1 cellular context compared by ENCODE assay signal in the genomic region with DNA sequence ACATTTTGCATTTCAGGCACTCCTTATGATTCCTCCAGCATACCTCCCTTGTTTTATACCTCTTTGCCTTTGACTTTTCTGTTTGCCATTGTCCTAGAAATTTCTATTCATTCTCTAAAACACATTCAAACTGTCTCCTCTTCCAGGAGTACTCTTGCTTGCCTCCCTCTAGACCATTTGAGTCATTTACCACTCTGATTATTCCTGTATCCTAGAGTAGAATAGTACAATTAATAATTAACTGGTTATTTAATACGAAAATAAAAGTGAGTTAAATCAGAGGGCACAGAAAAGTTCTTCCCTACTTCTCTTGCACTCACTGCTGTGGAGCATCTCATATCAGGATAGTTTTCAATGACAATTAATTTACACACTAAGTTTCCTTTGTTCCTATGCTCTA.
TF ChIP-seq lines count a peak whose summit lies in the region.

No MANE protein-coding gene starts in this region.

TF ChIP-seq in GM23338, 12 proteins besides CTCF, POLR2A, EP300 and RAD21 (continued from another document):
- TF ChIP-seq, protein P1, sequence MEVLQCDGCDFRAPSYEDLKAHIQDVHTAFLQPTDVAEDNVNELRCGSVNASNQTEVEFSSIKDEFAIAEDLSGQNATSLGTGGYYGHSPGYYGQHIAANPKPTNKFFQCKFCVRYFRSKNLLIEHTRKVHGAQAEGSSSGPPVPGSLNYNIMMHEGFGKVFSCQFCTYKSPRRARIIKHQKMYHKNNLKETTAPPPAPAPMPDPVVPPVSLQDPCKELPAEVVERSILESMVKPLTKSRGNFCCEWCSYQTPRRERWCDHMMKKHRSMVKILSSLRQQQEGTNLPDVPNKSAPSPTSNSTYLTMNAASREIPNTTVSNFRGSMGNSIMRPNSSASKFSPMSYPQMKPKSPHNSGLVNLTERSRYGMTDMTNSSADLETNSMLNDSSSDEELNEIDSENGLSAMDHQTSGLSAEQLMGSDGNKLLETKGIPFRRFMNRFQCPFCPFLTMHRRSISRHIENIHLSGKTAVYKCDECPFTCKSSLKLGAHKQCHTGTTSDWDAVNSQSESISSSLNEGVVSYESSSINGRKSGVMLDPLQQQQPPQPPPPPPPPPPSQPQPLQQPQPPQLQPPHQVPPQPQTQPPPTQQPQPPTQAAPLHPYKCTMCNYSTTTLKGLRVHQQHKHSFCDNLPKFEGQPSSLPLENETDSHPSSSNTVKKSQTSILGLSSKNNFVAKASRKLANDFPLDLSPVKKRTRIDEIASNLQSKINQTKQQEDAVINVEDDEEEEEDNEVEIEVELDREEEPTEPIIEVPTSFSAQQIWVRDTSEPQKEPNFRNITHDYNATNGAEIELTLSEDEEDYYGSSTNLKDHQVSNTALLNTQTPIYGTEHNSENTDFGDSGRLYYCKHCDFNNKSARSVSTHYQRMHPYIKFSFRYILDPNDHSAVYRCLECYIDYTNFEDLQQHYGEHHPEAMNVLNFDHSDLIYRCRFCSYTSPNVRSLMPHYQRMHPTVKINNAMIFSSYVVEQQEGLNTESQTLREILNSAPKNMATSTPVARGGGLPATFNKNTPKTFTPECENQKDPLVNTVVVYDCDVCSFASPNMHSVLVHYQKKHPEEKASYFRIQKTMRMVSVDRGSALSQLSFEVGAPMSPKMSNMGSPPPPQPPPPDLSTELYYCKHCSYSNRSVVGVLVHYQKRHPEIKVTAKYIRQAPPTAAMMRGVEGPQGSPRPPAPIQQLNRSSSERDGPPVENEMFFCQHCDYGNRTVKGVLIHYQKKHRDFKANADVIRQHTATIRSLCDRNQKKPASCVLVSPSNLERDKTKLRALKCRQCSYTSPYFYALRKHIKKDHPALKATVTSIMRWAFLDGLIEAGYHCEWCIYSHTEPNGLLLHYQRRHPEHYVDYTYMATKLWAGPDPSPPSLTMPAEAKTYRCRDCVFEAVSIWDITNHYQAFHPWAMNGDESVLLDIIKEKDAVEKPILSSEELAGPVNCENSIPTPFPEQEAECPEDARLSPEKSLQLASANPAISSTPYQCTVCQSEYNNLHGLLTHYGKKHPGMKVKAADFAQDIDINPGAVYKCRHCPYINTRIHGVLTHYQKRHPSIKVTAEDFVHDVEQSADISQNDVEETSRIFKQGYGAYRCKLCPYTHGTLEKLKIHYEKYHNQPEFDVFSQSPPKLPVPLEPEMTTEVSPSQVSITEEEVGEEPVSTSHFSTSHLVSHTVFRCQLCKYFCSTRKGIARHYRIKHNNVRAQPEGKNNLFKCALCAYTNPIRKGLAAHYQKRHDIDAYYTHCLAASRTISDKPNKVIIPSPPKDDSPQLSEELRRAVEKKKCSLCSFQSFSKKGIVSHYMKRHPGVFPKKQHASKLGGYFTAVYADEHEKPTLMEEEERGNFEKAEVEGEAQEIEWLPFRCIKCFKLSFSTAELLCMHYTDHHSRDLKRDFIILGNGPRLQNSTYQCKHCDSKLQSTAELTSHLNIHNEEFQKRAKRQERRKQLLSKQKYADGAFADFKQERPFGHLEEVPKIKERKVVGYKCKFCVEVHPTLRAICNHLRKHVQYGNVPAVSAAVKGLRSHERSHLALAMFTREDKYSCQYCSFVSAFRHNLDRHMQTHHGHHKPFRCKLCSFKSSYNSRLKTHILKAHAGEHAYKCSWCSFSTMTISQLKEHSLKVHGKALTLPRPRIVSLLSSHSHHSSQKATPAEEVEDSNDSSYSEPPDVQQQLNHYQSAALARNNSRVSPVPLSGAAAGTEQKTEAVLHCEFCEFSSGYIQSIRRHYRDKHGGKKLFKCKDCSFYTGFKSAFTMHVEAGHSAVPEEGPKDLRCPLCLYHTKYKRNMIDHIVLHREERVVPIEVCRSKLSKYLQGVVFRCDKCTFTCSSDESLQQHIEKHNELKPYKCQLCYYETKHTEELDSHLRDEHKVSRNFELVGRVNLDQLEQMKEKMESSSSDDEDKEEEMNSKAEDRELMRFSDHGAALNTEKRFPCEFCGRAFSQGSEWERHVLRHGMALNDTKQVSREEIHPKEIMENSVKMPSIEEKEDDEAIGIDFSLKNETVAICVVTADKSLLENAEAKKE (CRISPR knock-in tag; IDR thresholded peaks at IDR 0.05): no peak
- no peak for TF ChIP-seq ZNF331 (CRISPR knock-in tag; IDR thresholded peaks at IDR 0.05; ENCODE audit: low read depth)
- TF ChIP-seq JUNB (IDR thresholded peaks at IDR 0.05; ENCODE audit: unreplicated experiment): no peak
- TF ChIP-seq EZH2phosphoT487 (IDR thresholded peaks at IDR 0.05; ENCODE audit: unreplicated experiment): no peak
- no peak for TF ChIP-seq POLR2AphosphoS5 (IDR thresholded peaks at IDR 0.05; ENCODE audit: low read depth)
- TF ChIP-seq NANOG (IDR thresholded peaks at IDR 0.05; ENCODE audit: borderline replicate concordance): no peak
- TF ChIP-seq, protein P2, sequence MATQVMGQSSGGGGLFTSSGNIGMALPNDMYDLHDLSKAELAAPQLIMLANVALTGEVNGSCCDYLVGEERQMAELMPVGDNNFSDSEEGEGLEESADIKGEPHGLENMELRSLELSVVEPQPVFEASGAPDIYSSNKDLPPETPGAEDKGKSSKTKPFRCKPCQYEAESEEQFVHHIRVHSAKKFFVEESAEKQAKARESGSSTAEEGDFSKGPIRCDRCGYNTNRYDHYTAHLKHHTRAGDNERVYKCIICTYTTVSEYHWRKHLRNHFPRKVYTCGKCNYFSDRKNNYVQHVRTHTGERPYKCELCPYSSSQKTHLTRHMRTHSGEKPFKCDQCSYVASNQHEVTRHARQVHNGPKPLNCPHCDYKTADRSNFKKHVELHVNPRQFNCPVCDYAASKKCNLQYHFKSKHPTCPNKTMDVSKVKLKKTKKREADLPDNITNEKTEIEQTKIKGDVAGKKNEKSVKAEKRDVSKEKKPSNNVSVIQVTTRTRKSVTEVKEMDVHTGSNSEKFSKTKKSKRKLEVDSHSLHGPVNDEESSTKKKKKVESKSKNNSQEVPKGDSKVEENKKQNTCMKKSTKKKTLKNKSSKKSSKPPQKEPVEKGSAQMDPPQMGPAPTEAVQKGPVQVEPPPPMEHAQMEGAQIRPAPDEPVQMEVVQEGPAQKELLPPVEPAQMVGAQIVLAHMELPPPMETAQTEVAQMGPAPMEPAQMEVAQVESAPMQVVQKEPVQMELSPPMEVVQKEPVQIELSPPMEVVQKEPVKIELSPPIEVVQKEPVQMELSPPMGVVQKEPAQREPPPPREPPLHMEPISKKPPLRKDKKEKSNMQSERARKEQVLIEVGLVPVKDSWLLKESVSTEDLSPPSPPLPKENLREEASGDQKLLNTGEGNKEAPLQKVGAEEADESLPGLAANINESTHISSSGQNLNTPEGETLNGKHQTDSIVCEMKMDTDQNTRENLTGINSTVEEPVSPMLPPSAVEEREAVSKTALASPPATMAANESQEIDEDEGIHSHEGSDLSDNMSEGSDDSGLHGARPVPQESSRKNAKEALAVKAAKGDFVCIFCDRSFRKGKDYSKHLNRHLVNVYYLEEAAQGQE (IDR thresholded peaks at IDR 0.05; ENCODE audit: unreplicated experiment): no peak
- no peak for TF ChIP-seq STAT1 (IDR thresholded peaks at IDR 0.05; ENCODE audit: unreplicated experiment)
- TF ChIP-seq, protein P3, sequence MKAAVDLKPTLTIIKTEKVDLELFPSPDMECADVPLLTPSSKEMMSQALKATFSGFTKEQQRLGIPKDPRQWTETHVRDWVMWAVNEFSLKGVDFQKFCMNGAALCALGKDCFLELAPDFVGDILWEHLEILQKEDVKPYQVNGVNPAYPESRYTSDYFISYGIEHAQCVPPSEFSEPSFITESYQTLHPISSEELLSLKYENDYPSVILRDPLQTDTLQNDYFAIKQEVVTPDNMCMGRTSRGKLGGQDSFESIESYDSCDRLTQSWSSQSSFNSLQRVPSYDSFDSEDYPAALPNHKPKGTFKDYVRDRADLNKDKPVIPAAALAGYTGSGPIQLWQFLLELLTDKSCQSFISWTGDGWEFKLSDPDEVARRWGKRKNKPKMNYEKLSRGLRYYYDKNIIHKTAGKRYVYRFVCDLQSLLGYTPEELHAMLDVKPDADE (IDR thresholded peaks at IDR 0.05): no peak
- no peak for TF ChIP-seq ZNF114 (CRISPR knock-in tag; IDR thresholded peaks at IDR 0.05)
- no peak for TF ChIP-seq EZH2 (IDR thresholded peaks at IDR 0.05; ENCODE audit: low read depth, unreplicated experiment)
